In genomic region chr4:11134705-11135104, GRCh38 we compare ENCODE assay signal across 11 cellular contexts.
"Had no signal": no experiment of that assay in that cellular context is flagged by ENCODE, and none has a peak within 500 bp of the region (broad histone marks: within the 10 kb centered on the region; RNA-seq: fewer than 3 reads in every experiment).

No MANE protein-coding gene starts in this region.

- H3K4me2 ChIP-seq: GM23338 had no signal

- DNase-seq: GM23248, GOT3, H7, H9, HCEC 1CT, HFFc6 had no signal

- ATAC-seq: GM23338, HCT116 had no signal

- H3K9me3 ChIP-seq: HAP-1 had no signal

- H3K4me1 Mint-ChIP-seq: GM23338, H9 had no signal

- H3K4me3 ChIP-seq: GM23248, GM23338, HAP-1 had no signal

- H3K27ac ChIP-seq: GM23248 had no signal

- H3K4me1 ChIP-seq: HAP-1 had no signal

- H3K36me3 ChIP-seq: HAP-1 had no signal

- H3K9me3 Mint-ChIP-seq: GM23338 had no signal

- H2AFZ ChIP-seq: GM23248, GM23338 had no signal

- H3K9ac ChIP-seq: GM23248 had no signal

- H3K27ac Mint-ChIP-seq: GM23338, H9, HFFc6 had no signal

- H3K4me3 Mint-ChIP-seq: GM23338, H9, HFFc6 had no signal

- FAIRE-seq: H1, H54 had no signal
